1 cellular context compared by ENCODE assay signal in genomic region chr12:110698171-110698902, GRCh38.
TF ChIP-seq lines count a peak whose summit lies in the region.

No MANE protein-coding gene starts in this region.

TF ChIP-seq in K562, 482 proteins besides CTCF, POLR2A, EP300 and RAD21 (continued from another document and continues in another):
- TF ChIP-seq ZBTB26 (CRISPR knock-in tag; IDR thresholded peaks at IDR 0.05): 0 out of 2 replicates have a peak, but pooled peaks have one; percentile 30
- no peak for TF ChIP-seq ZNF699 (CRISPR knock-in tag; IDR thresholded peaks at IDR 0.05; ENCODE audit: insufficient replicate concordance)
- TF ChIP-seq MAFK (IDR thresholded peaks at IDR 0.05; ENCODE audit: low read length): peak; percentile 84
- TF ChIP-seq NR1H2 (CRISPR knock-in tag; IDR thresholded peaks at IDR 0.05): no peak
- TF ChIP-seq SIN3B (IDR thresholded peaks at IDR 0.05; ENCODE audit: low read depth): no peak; the same call in 1 of the 2 replicates
- TF ChIP-seq TOE1 (IDR thresholded peaks at IDR 0.05; ENCODE audit: borderline replicate concordance): peak; percentile 96
- no peak for TF ChIP-seq TOE1 (CRISPR knock-in tag; IDR thresholded peaks at IDR 0.05; ENCODE audit: borderline replicate concordance, low read depth)
- no peak for TF ChIP-seq CREB3L1 (IDR thresholded peaks at IDR 0.05; ENCODE audit: borderline replicate concordance, low read depth)
- peak; percentile 32; the same call in 1 of the 2 replicates for TF ChIP-seq PHF8 (IDR thresholded peaks at IDR 0.05; ENCODE audit: borderline replicate concordance, low read length)
- TF ChIP-seq ZNF318 (IDR thresholded peaks at IDR 0.05; ENCODE audit: borderline replicate concordance in 1 of 2, low read depth in 1 of 2): 0 out of 4 replicates have a peak, but pooled peaks of 1 of the 2 experiments have one; percentile 32
- TF ChIP-seq TARDBP (IDR thresholded peaks at IDR 0.05): 0 out of 2 replicates have a peak, but pooled peaks have one; percentile 64
- TF ChIP-seq CAMTA2 (CRISPR knock-in tag; conservative IDR thresholded peaks at IDR 0.05): no peak
- TF ChIP-seq USF2 (CRISPR knock-in tag; IDR thresholded peaks at IDR 0.05): peak; percentile 41; the same call in 1 of the 2 replicates
- TF ChIP-seq ZBED1 (IDR thresholded peaks at IDR 0.05): no peak
- peak; percentile 37 for TF ChIP-seq SETDB1 (IDR thresholded peaks at IDR 0.05; ENCODE audit: low read length)
- TF ChIP-seq ZNF431 (CRISPR knock-in tag; IDR thresholded peaks at IDR 0.05): peak; percentile 42; the same call in 1 of the 2 replicates
- TF ChIP-seq PML (IDR thresholded peaks at IDR 0.05; ENCODE audit: low read length): 0 out of 2 replicates have a peak, but pooled peaks have one; percentile 25
- TF ChIP-seq UBTF (IDR thresholded peaks at IDR 0.05; ENCODE audit: borderline replicate concordance in 1 of 2, low read depth in 2 of 2, low read length in 2 of 2): no peak; a peak in 1 of 4 replicates
- TF ChIP-seq KAT8 (IDR thresholded peaks at IDR 0.05; ENCODE audit: low read depth): no peak
- no peak for TF ChIP-seq ETS2 (tag; IDR thresholded peaks at IDR 0.05; ENCODE audit: borderline replicate concordance, poor library complexity, severe bottlenecking)
- no peak for TF ChIP-seq RFX7 (CRISPR knock-in tag; IDR thresholded peaks at IDR 0.05)
- no peak for TF ChIP-seq NR2C1 (IDR thresholded peaks at IDR 0.05)
- no peak for TF ChIP-seq NR2C1 (tag; IDR thresholded peaks at IDR 0.05)
- TF ChIP-seq GABPB2 (CRISPR knock-in tag; conservative IDR thresholded peaks at IDR 0.05): no peak
- no peak for TF ChIP-seq XRCC5 (IDR thresholded peaks at IDR 0.05; ENCODE audit: low read depth, low read length)
- TF ChIP-seq FUS (optimal IDR thresholded peaks at IDR 0.05; ENCODE audit: low read depth, low read length): no peak
- TF ChIP-seq GABPA (tag; conservative IDR thresholded peaks at IDR 0.05; ENCODE audit: low read depth): peak; percentile 67
- no peak for TF ChIP-seq MCM7 (IDR thresholded peaks at IDR 0.05)
- no peak for TF ChIP-seq TCFL5 (CRISPR knock-in tag; conservative IDR thresholded peaks at IDR 0.05)
- TF ChIP-seq NFRKB (IDR thresholded peaks at IDR 0.05; ENCODE audit: low read depth): no peak; the same call in 1 of the 2 replicates
- TF ChIP-seq HMGN3 (IDR thresholded peaks at IDR 0.05; ENCODE audit: borderline replicate concordance, extremely low read depth, insufficient read length, low read depth, low read length): no peak
- TF ChIP-seq THRB (CRISPR knock-in tag; conservative IDR thresholded peaks at IDR 0.05): no peak
- TF ChIP-seq ZNF282 (CRISPR knock-in tag; IDR thresholded peaks at IDR 0.05): no peak
- TF ChIP-seq SMC3 (conservative IDR thresholded peaks at IDR 0.05; ENCODE audit: insufficient read depth, low read depth, low read length): peak; percentile 78
- no peak for TF ChIP-seq ZFP30 (CRISPR knock-in tag; IDR thresholded peaks at IDR 0.05; ENCODE audit: borderline replicate concordance)
- TF ChIP-seq SMAD2 (IDR thresholded peaks at IDR 0.05; ENCODE audit: low read depth, low read length): no peak
- TF ChIP-seq STAT6 (CRISPR knock-in tag; IDR thresholded peaks at IDR 0.05): no peak
- no peak for TF ChIP-seq SIN3A (IDR thresholded peaks at IDR 0.05; ENCODE audit: borderline replicate concordance in 2 of 2, control insufficient read depth in 1 of 2, low read depth in 2 of 2, low read length in 2 of 2)
- no peak for TF ChIP-seq GATAD2B (IDR thresholded peaks at IDR 0.05; ENCODE audit: borderline replicate concordance)
- TF ChIP-seq RBBP5 (IDR thresholded peaks at IDR 0.05; ENCODE audit: borderline replicate concordance, insufficient read depth, low read length, poor library complexity, severe bottlenecking): peak; percentile 50
- no peak for TF ChIP-seq HNRNPK (IDR thresholded peaks at IDR 0.05; ENCODE audit: low read depth, low read length, poor library complexity, severe bottlenecking)
- no peak for TF ChIP-seq ZSCAN29 (IDR thresholded peaks at IDR 0.05)
- peak; percentile 70 to 74 for TF ChIP-seq NRF1 (conservative IDR thresholded peaks at IDR 0.05 in 1 of 2, IDR thresholded peaks at IDR 0.05 in 1 of 2)
- TF ChIP-seq SRSF7 (optimal IDR thresholded peaks at IDR 0.05; ENCODE audit: low read depth, low read length): no peak
- TF ChIP-seq RAD51 (IDR thresholded peaks at IDR 0.05; ENCODE audit: borderline replicate concordance, low read depth): peak; percentile 82
